Comparison of ENCODE assay signal across 25 cellular contexts in genomic region chr13:94390881-94391280, GRCh38.
"Had no signal": no experiment of that assay in that cellular context is flagged by ENCODE, and none has a peak within 500 bp of the region (broad histone marks: within the 10 kb centered on the region; RNA-seq: fewer than 3 reads in every experiment).

No MANE protein-coding gene starts in this region.

- H3K4me1 Mint-ChIP-seq: activated CD4-positive, alpha-beta T cell treated with anti-CD3 and anti-CD28 coated beads, Interleukin-2, amount 10 ng/mL, durations not matched to agents 24 days and 14 days; activated T-helper 17 cell treated with anti-CD3 and anti-CD28 coated beads, Interleukin-2, amount 50 U/mL, for 72 hours had no signal

- H3K4me3 Mint-ChIP-seq: activated CD4-positive, alpha-beta T cell treated with anti-CD3 and anti-CD28 coated beads, Interleukin-2, amount 10 ng/mL, durations not matched to agents 24 days and 14 days; activated CD8-positive, alpha-beta T cell treated with anti-CD3 and anti-CD28 coated beads for 36 hours; activated naive CD8-positive, alpha-beta T cell treated with anti-CD3 and anti-CD28 coated beads for 36 hours; activated T-helper 17 cell treated with anti-CD3 and anti-CD28 coated beads, Interleukin-2, amount 50 U/mL, for 72 hours; mesothelial cell of epicardium; nephron; T-cell had no signal

- ATAC-seq: activated CD8-positive, alpha-beta T cell treated with anti-CD3 and anti-CD28 coated beads for 36 hours; activated T-helper 17 cell treated with anti-CD3 and anti-CD28 coated beads, Interleukin-2, amount 50 U/mL, for 72 hours; esophagus mucosa; left lobe of liver; T-cell had no signal

- H3K27me3 ChIP-seq: brain microvascular endothelial cell, tibial artery had no signal

- H3K27me3 Mint-ChIP-seq: activated CD8-positive, alpha-beta T cell treated with anti-CD3 and anti-CD28 coated beads for 36 hours; activated naive CD8-positive, alpha-beta T cell treated with anti-CD3 and anti-CD28 coated beads for 36 hours had no signal

- H3K27ac ChIP-seq: brain microvascular endothelial cell, tibial artery had no signal

- H3K36me3 ChIP-seq: brain microvascular endothelial cell, tibial artery had no signal

- H3K9me3 Mint-ChIP-seq: activated CD4-positive, alpha-beta T cell treated with anti-CD3 and anti-CD28 coated beads, Interleukin-2, amount 10 ng/mL, durations not matched to agents 24 days and 14 days; activated CD8-positive, alpha-beta T cell treated with anti-CD3 and anti-CD28 coated beads for 36 hours; activated naive CD8-positive, alpha-beta T cell treated with anti-CD3 and anti-CD28 coated beads for 36 hours; activated T-helper 17 cell treated with anti-CD3 and anti-CD28 coated beads, Interleukin-2, amount 50 U/mL, for 72 hours; mesothelial cell of epicardium; nephron; T-cell had no signal

- H3K27ac Mint-ChIP-seq: activated CD4-positive, alpha-beta T cell treated with anti-CD3 and anti-CD28 coated beads, Interleukin-2, amount 10 ng/mL, durations not matched to agents 24 days and 14 days; activated CD8-positive, alpha-beta T cell treated with anti-CD3 and anti-CD28 coated beads for 36 hours; activated naive CD8-positive, alpha-beta T cell treated with anti-CD3 and anti-CD28 coated beads for 36 hours; activated T-helper 17 cell treated with anti-CD3 and anti-CD28 coated beads, Interleukin-2, amount 50 U/mL, for 72 hours; mesothelial cell of epicardium; T-cell had no signal

- H3K9me3 ChIP-seq: tibial artery had no signal

- DNase-seq: activated CD4-positive, alpha-beta T cell treated with anti-CD3 and anti-CD28 coated beads, Interleukin-2, amount 10 ng/mL, durations not matched to agents 24 days and 14 days; activated CD4-positive, CD25-positive, alpha-beta regulatory T cell; activated CD8-positive, alpha-beta T cell treated with anti-CD3 and anti-CD28 coated beads for 36 hours; activated naive CD4-positive, alpha-beta T cell; activated naive CD8-positive, alpha-beta T cell treated with anti-CD3 and anti-CD28 coated beads for 36 hours; activated T-cell treated with anti-CD3 and anti-CD28 coated beads, Interleukin-2, amount 50 U/mL, for 1 hour; amniotic stem cell; brain microvascular endothelial cell; central memory CD4-positive, alpha-beta T cell; cortex of kidney; effector CD4-positive, alpha-beta T cell; head of caudate nucleus; kidney; posterior cingulate gyrus; stimulated activated naive CD4-positive, alpha-beta T cell treated with Interleukin-2 at 50 U/mL for 16 hours; substantia nigra; T-cell; T-helper 9 cell; tibial artery had no signal

- H3K36me3 Mint-ChIP-seq: activated naive CD8-positive, alpha-beta T cell treated with anti-CD3 and anti-CD28 coated beads for 36 hours; T-cell had no signal

- H3K4me3 ChIP-seq: lung, tibial artery had no signal
